ENCODE assay signal across 16 cellular contexts in genomic region chr16:27265982-27266381, GRCh38. TPM values are rescaled to one million over a fixed set of nuclear protein-coding genes. Genes with fewer than 3 reads are reported as not detected.
DNase-seq lines count a peak whose midpoint lies in the region; ATAC-seq lines count a peak whose summit lies in the region.
"Had no signal": no experiment of that assay in that cellular context is flagged by ENCODE, and none has a peak within 500 bp of the region (broad histone marks: within the 10 kb centered on the region; RNA-seq: fewer than 3 reads in every experiment).

No MANE protein-coding gene starts in this region.

- no peak for DNase-seq in stimulated activated naive CD8-positive, alpha-beta T cell treated with anti-CD3 and anti-CD28 coated beads, Interleukin-15, Interleukin-2, amounts not matched to agents 100 U/mL and 50 U/mL, for 24 hours
- DNase-seq in T-cell (no peak), NCI-H2029 (lab: John Stamatoyannopoulos, UW) (no peak), NCI-H226 (no peak)
- DNase-seq in effector memory CD8-positive, alpha-beta T cell = no peak
- DNase-seq: hypothalamus; MG63; mucosa of descending colon; NCI-H1436; NCI-H526; nucleus accumbens; stimulated activated naive CD4-positive, alpha-beta T cell; thyroid gland had no signal

- CTCF ChIA-PET in T-cell (lab: Charles Lee) = no interaction called here

- H3K36me3 Mint-ChIP-seq in stimulated activated naive CD8-positive, alpha-beta T cell treated with anti-CD3 and anti-CD28 coated beads, Interleukin-15, Interleukin-2, amounts not matched to agents 100 ng/mL and 50 ng/mL, for 24 hours (ENCODE audit: low read depth) = peaks cover 39% of the 10 kb centered on the region
- peaks cover 24% of the 10 kb centered on the region for H3K36me3 Mint-ChIP-seq in T-cell
- H3K36me3 Mint-ChIP-seq in effector memory CD8-positive, alpha-beta T cell (ENCODE audit: insufficient read depth) = peaks cover 14% of the 10 kb centered on the region

- H3K4me3 Mint-ChIP-seq in stimulated activated naive CD8-positive, alpha-beta T cell treated with anti-CD3 and anti-CD28 coated beads, Interleukin-15, Interleukin-2, amounts not matched to agents 100 ng/mL and 50 ng/mL, for 24 hours = peak overlapping the region; percentile 54
- no peak overlapping the region for H3K4me3 Mint-ChIP-seq in T-cell
- no peak overlapping the region for H3K4me3 Mint-ChIP-seq in effector memory CD8-positive, alpha-beta T cell

- POLR2A ChIA-PET in T-cell (lab: Charles Lee) = no interaction called here

- H3K27ac Mint-ChIP-seq in stimulated activated naive CD8-positive, alpha-beta T cell treated with anti-CD3 and anti-CD28 coated beads, Interleukin-15, Interleukin-2, amounts not matched to agents 100 ng/mL and 50 ng/mL, for 24 hours = peak overlapping the region; percentile 78
- peak overlapping the region; percentile 29 to 65 for H3K27ac Mint-ChIP-seq in T-cell
- peak overlapping the region; percentile 49 to 54 for H3K27ac Mint-ChIP-seq in effector memory CD8-positive, alpha-beta T cell

- no peaks in the 10 kb centered on the region for H3K9me3 Mint-ChIP-seq in stimulated activated naive CD8-positive, alpha-beta T cell treated with anti-CD3 and anti-CD28 coated beads, Interleukin-15, Interleukin-2, amounts not matched to agents 100 ng/mL and 50 ng/mL, for 24 hours
- H3K9me3 Mint-ChIP-seq in T-cell = peaks cover 0 to 2% (median 0%) of the 10 kb centered on the region in 3 donors
- H3K9me3 Mint-ChIP-seq in effector memory CD8-positive, alpha-beta T cell = no peaks in the 10 kb centered on the region

- H3K27me3 Mint-ChIP-seq in stimulated activated naive CD8-positive, alpha-beta T cell treated with anti-CD3 and anti-CD28 coated beads, Interleukin-15, Interleukin-2, amounts not matched to agents 100 ng/mL and 50 ng/mL, for 24 hours = no peaks in the 10 kb centered on the region
- H3K27me3 Mint-ChIP-seq in T-cell = no peaks in the 10 kb centered on the region
- H3K27me3 Mint-ChIP-seq in effector memory CD8-positive, alpha-beta T cell = no peaks in the 10 kb centered on the region

- H3K4me1 Mint-ChIP-seq in stimulated activated naive CD8-positive, alpha-beta T cell treated with anti-CD3 and anti-CD28 coated beads, Interleukin-15, Interleukin-2, amounts not matched to agents 100 ng/mL and 50 ng/mL, for 24 hours (ENCODE audit: low read depth) = peaks cover 86% of the 10 kb centered on the region
- H3K4me1 Mint-ChIP-seq in T-cell = peaks cover 68 to 82% (median 71%) of the 10 kb centered on the region in 3 donors
- H3K4me1 Mint-ChIP-seq in effector memory CD8-positive, alpha-beta T cell (ENCODE audit: low read depth in 2 of 2) = peaks cover 31 to 38% of the 10 kb centered on the region in 2 donors

- no peak for ATAC-seq in stimulated activated naive CD8-positive, alpha-beta T cell treated with anti-CD3 and anti-CD28 coated beads, Interleukin-15, Interleukin-2, amounts not matched to agents 100 U/mL and 50 U/mL, for 24 hours
- no peak for ATAC-seq in T-cell (replicated peaks in 1 of 4)
- ATAC-seq in effector memory CD8-positive, alpha-beta T cell (replicated peaks) = no peak
- ATAC-seq in GM18858 (IDR thresholded peaks at IDR 0.05; ENCODE audit: unreplicated experiment) = no peak
- ATAC-seq: gastroesophageal sphincter, mucosa of descending colon had no signal

RNA-seq across cellular contexts. Expression of gene NSMCE1, which starts 2.6 kb away (rescaled TPM):
- total RNA-seq in T-cell = 10 to 100 TPM; 53.5 to 83.2 (median 73.9) TPM

RNA-seq across cellular contexts. Expression of gene IL4R, which starts 47.8 kb away (rescaled TPM):
- total RNA-seq in T-cell = 100 to 1,000 TPM; 186 to 281 (median 221) TPM
